9 cellular contexts compared by ENCODE assay signal in genomic region chr15:61621146-61621545, GRCh38.
DNase-seq lines count a peak whose midpoint lies in the region; ATAC-seq and TF ChIP-seq lines count a peak whose summit lies in the region.
"Had no signal": no experiment of that assay in that cellular context is flagged by ENCODE, and none has a peak within 500 bp of the region (broad histone marks: within the 10 kb centered on the region; RNA-seq: fewer than 3 reads in every experiment).

No MANE protein-coding gene starts in this region.

- H3K9me3 ChIP-seq in body of pancreas: no peaks in the 10 kb centered on the region
- H3K9me3 ChIP-seq in effector memory CD4-positive, alpha-beta T cell (ENCODE audit: control insufficient read depth, low read length): no peaks in the 10 kb centered on the region

- no peaks in the 10 kb centered on the region for H3K27me3 Mint-ChIP-seq in activated CD4-positive, alpha-beta T cell treated with anti-CD3 and anti-CD28 coated beads, Interleukin-2, amount 10 ng/mL, durations not matched to agents 24 days and 14 days
- H3K27me3 Mint-ChIP-seq in activated CD4-positive, alpha-beta T cell treated with anti-CD3 and anti-CD28 coated beads, Interleukin-2, amount 10 ng/mL, durations not matched to agents 7 days and 5 days: peaks cover 2% of the 10 kb centered on the region

- H2BK15ac ChIP-seq in mesendoderm (replicated peaks; ENCODE audit: low read depth): no peak overlapping the region

- no peak for TF ChIP-seq POLR2A in body of pancreas (IDR thresholded peaks at IDR 0.05)

- H3K27ac ChIP-seq in body of pancreas: no peak overlapping the region
- no peak overlapping the region for H3K27ac ChIP-seq in mesendoderm (ENCODE audit: low read depth, low read length)
- no peak overlapping the region for H3K27ac ChIP-seq in effector memory CD4-positive, alpha-beta T cell (ENCODE audit: insufficient read depth, low read length, poor library complexity, severe bottlenecking)

- WGBS in body of pancreas, 2 donors: 0% methylated on average over 2 of the region's 2 CpGs
- WGBS in mesendoderm (ENCODE audit: extremely low coverage, insufficient coverage, low lambda C conversion rate): no CpG with 5 or more reads among the region's 2 CpGs

- no peaks in the 10 kb centered on the region for H3K4me1 Mint-ChIP-seq in activated CD4-positive, alpha-beta T cell treated with anti-CD3 and anti-CD28 coated beads, Interleukin-2, amount 10 ng/mL, durations not matched to agents 24 days and 14 days
- H3K4me1 Mint-ChIP-seq in activated CD4-positive, alpha-beta T cell treated with anti-CD3 and anti-CD28 coated beads, Interleukin-2, amount 10 ng/mL, durations not matched to agents 7 days and 5 days: no peaks in the 10 kb centered on the region
- H3K4me1 Mint-ChIP-seq: naive thymus-derived CD8-positive, alpha-beta T cell had no signal

- no peak overlapping the region for H4K5ac ChIP-seq in mesendoderm (ENCODE audit: low read length)

- no peak overlapping the region for H2BK120ac ChIP-seq in mesendoderm (ENCODE audit: low read depth, low read length)

- no peaks in the 10 kb centered on the region for H3K79me1 ChIP-seq in mesendoderm (ENCODE audit: low read length)

- H3K79me2 ChIP-seq in mesendoderm (ENCODE audit: control insufficient read depth, insufficient read depth, low read length): no peaks in the 10 kb centered on the region

- DNase-seq in activated CD4-positive, alpha-beta T cell treated with anti-CD3 and anti-CD28 coated beads, Interleukin-2, amount 10 ng/mL, durations not matched to agents 24 days and 14 days: peak; percentile 57
- DNase-seq in activated CD4-positive, alpha-beta T cell treated with anti-CD3 and anti-CD28 coated beads, Interleukin-2, amount 10 ng/mL, durations not matched to agents 7 days and 5 days: no peak
- DNase-seq in NCI-H187 (lab: John Stamatoyannopoulos, UW) (peak; percentile 9 to 42), body of pancreas (peak in 3 of 4 donors; percentile 12 to 31 (median 20)), mesendoderm (peak; percentile 66)
- DNase-seq in effector memory CD4-positive, alpha-beta T cell: no peak

- CTCF ChIA-PET in activated CD4-positive, alpha-beta T cell treated with anti-CD3 and anti-CD28 coated beads, Interleukin-2, amount 10 ng/mL, durations not matched to agents 7 days and 5 days (lab: Charles Lee): no interaction called here

- H3K27ac Mint-ChIP-seq in activated CD4-positive, alpha-beta T cell treated with anti-CD3 and anti-CD28 coated beads, Interleukin-2, amount 10 ng/mL, durations not matched to agents 24 days and 14 days: no peak overlapping the region
- H3K27ac Mint-ChIP-seq in activated CD4-positive, alpha-beta T cell treated with anti-CD3 and anti-CD28 coated beads, Interleukin-2, amount 10 ng/mL, durations not matched to agents 7 days and 5 days: no peak overlapping the region
- H3K27ac Mint-ChIP-seq: naive thymus-derived CD8-positive, alpha-beta T cell had no signal

- peak in 5 of 7 experiments; percentile 33 to 53 (median 39) for TF ChIP-seq CTCF in body of pancreas (IDR thresholded peaks at IDR 0.05)

- no peak overlapping the region for H3K4ac ChIP-seq in mesendoderm (ENCODE audit: low read depth, low read length)

- H3K27me3 ChIP-seq in body of pancreas: no peaks in the 10 kb centered on the region
- no peaks in the 10 kb centered on the region for H3K27me3 ChIP-seq in mesendoderm (ENCODE audit: insufficient read depth, low read length, poor library complexity)
- H3K27me3 ChIP-seq in effector memory CD4-positive, alpha-beta T cell (replicated peaks; ENCODE audit: control insufficient read depth, insufficient read depth, low read length, poor library complexity, severe bottlenecking): no peaks in the 10 kb centered on the region

- H3K9me3 Mint-ChIP-seq in activated CD4-positive, alpha-beta T cell treated with anti-CD3 and anti-CD28 coated beads, Interleukin-2, amount 10 ng/mL, durations not matched to agents 24 days and 14 days: peaks cover 3% of the 10 kb centered on the region
- H3K9me3 Mint-ChIP-seq in activated CD4-positive, alpha-beta T cell treated with anti-CD3 and anti-CD28 coated beads, Interleukin-2, amount 10 ng/mL, durations not matched to agents 7 days and 5 days: peaks cover 3% of the 10 kb centered on the region

- intact Hi-C loops in activated CD4-positive, alpha-beta T cell treated with anti-CD3 and anti-CD28 coated beads, Interleukin-2, amount 10 ng/mL, durations not matched to agents 24 days and 14 days (cut with micrococcal nuclease): no loop called here
- intact Hi-C loops in body of pancreas (cut with DNase I): no loop called here

- no peak overlapping the region for H3K56ac ChIP-seq in mesendoderm (ENCODE audit: low read length)

- H3K4me1 ChIP-seq in body of pancreas: no peaks in the 10 kb centered on the region
- no peaks in the 10 kb centered on the region for H3K4me1 ChIP-seq in mesendoderm (ENCODE audit: control insufficient read depth, low read depth, low read length)
- H3K4me1 ChIP-seq in effector memory CD4-positive, alpha-beta T cell (ENCODE audit: control insufficient read depth, insufficient read depth, low read length, poor library complexity, severe bottlenecking): no peaks in the 10 kb centered on the region

- no peak for ATAC-seq in body of pancreas
- no peak for ATAC-seq in HG02870 (IDR thresholded peaks at IDR 0.05; ENCODE audit: unreplicated experiment)
- ATAC-seq in GM21717 (IDR thresholded peaks at IDR 0.05; ENCODE audit: unreplicated experiment): no peak
- ATAC-seq: naive thymus-derived CD8-positive, alpha-beta T cell had no signal

- no peak overlapping the region for H2AK5ac ChIP-seq in mesendoderm (ENCODE audit: low read length)

- no peak overlapping the region for H3K4me3 ChIP-seq in body of pancreas
- H3K4me3 ChIP-seq in mesendoderm (ENCODE audit: low read length): no peak overlapping the region
- H3K4me3 ChIP-seq in effector memory CD4-positive, alpha-beta T cell (ENCODE audit: insufficient read depth, low read depth, low read length, poor library complexity, severe bottlenecking): no peak overlapping the region

- H3K23ac ChIP-seq in mesendoderm (ENCODE audit: low read length): no peak overlapping the region

- no peak overlapping the region for H3K18ac ChIP-seq in mesendoderm (ENCODE audit: low read length)

- H4K8ac ChIP-seq in mesendoderm (ENCODE audit: low read depth, low read length): no peak overlapping the region

- H3K4me2 ChIP-seq in mesendoderm (ENCODE audit: low read length): no peak overlapping the region

- no peak overlapping the region for H3K4me3 Mint-ChIP-seq in activated CD4-positive, alpha-beta T cell treated with anti-CD3 and anti-CD28 coated beads, Interleukin-2, amount 10 ng/mL, durations not matched to agents 24 days and 14 days
- H3K4me3 Mint-ChIP-seq in activated CD4-positive, alpha-beta T cell treated with anti-CD3 and anti-CD28 coated beads, Interleukin-2, amount 10 ng/mL, durations not matched to agents 7 days and 5 days: no peak overlapping the region
- H3K4me3 Mint-ChIP-seq: naive thymus-derived CD8-positive, alpha-beta T cell had no signal

- no peak overlapping the region for H3K9ac ChIP-seq in mesendoderm (ENCODE audit: low read length)

- H3K36me3 Mint-ChIP-seq in activated CD4-positive, alpha-beta T cell treated with anti-CD3 and anti-CD28 coated beads, Interleukin-2, amount 10 ng/mL, durations not matched to agents 24 days and 14 days (ENCODE audit: low read depth): no peaks in the 10 kb centered on the region
- H3K36me3 Mint-ChIP-seq in activated CD4-positive, alpha-beta T cell treated with anti-CD3 and anti-CD28 coated beads, Interleukin-2, amount 10 ng/mL, durations not matched to agents 7 days and 5 days (ENCODE audit: low read depth): no peaks in the 10 kb centered on the region

- no peak overlapping the region for H2BK5ac ChIP-seq in mesendoderm (ENCODE audit: low read length)

- no peaks in the 10 kb centered on the region for H3K36me3 ChIP-seq in body of pancreas (replicated peaks in 1 of 2; ENCODE audit: insufficient read depth in 1 of 2, low read depth in 2 of 2)
- no peaks in the 10 kb centered on the region for H3K36me3 ChIP-seq in mesendoderm (ENCODE audit: control insufficient read depth, insufficient read depth, low read length)
- H3K36me3 ChIP-seq in effector memory CD4-positive, alpha-beta T cell (ENCODE audit: control insufficient read depth, insufficient read depth, low read length): no peaks in the 10 kb centered on the region

- POLR2A ChIA-PET in activated CD4-positive, alpha-beta T cell treated with anti-CD3 and anti-CD28 coated beads, Interleukin-2, amount 10 ng/mL, durations not matched to agents 7 days and 5 days (lab: Charles Lee): no interaction called here

Comparison
In these comparisons a context has a peak if more than half of its experiments do, and no peak if none do; other contexts are left out.
1. DNase-seq: peak in activated CD4-positive, alpha-beta T cell treated with anti-CD3 and anti-CD28 coated beads, Interleukin-2, amount 10 ng/mL, durations not matched to agents 24 days and 14 days (single experiment), NCI-H187 (2 of 2), body of pancreas (3 of 4) and mesendoderm (single experiment); none in activated CD4-positive, alpha-beta T cell treated with anti-CD3 and anti-CD28 coated beads, Interleukin-2, amount 10 ng/mL, durations not matched to agents 7 days and 5 days (single experiment) and effector memory CD4-positive, alpha-beta T cell (0 of 3).